In genomic region chr9:34493972-34494535, GRCh38 we compare ENCODE assay signal across 10 cellular contexts. TPM values are rescaled to one million over a fixed set of nuclear protein-coding genes. Genes with fewer than 3 reads are reported as not detected.
DNase-seq lines count a peak whose midpoint lies in the region; ATAC-seq, FAIRE-seq and TF ChIP-seq lines count a peak whose summit lies in the region.
"Had no signal": no experiment of that assay in that cellular context is flagged by ENCODE, and none has a peak within 500 bp of the region (broad histone marks: within the 10 kb centered on the region; RNA-seq: fewer than 3 reads in every experiment).

No MANE protein-coding gene starts in this region.

- no peak overlapping the region for H3K4me3 Mint-ChIP-seq in activated naive CD4-positive, alpha-beta T cell treated with anti-CD3 and anti-CD28 coated beads, Interleukin-2, amount 10 ng/mL, durations not matched to agents 7 days and 5 days

- H3K4me1 Mint-ChIP-seq in activated naive CD4-positive, alpha-beta T cell treated with anti-CD3 and anti-CD28 coated beads, Interleukin-2, amount 10 ng/mL, durations not matched to agents 7 days and 5 days, result no peaks in the 10 kb centered on the region

- no peaks in the 10 kb centered on the region for H3K36me3 ChIP-seq in keratinocyte (ENCODE audit: control insufficient read depth in 2 of 2, extremely low read depth in 1 of 2, insufficient read depth in 2 of 2, low read length in 2 of 2)

- no peaks in the 10 kb centered on the region for H3K36me3 Mint-ChIP-seq in activated naive CD4-positive, alpha-beta T cell treated with anti-CD3 and anti-CD28 coated beads, Interleukin-2, amount 10 ng/mL, durations not matched to agents 7 days and 5 days

- CTCF ChIA-PET in A549 (lab: Yijun Ruan, JAX), result interaction anchor here (1.0 to 11.2 kb wide), 9 partner anchors 8 to 110 kb away, joined by 3 to 107 read pairs (median 4); no protein-coding TSS in a partner anchor
- CTCF ChIA-PET in activated naive CD4-positive, alpha-beta T cell treated with anti-CD3 and anti-CD28 coated beads, Interleukin-2, amount 10 ng/mL, durations not matched to agents 7 days and 5 days (lab: Charles Lee), result interaction anchor here (1.5 to 1.9 kb wide), 3 partner anchors 47 to 101 kb away, joined by 3 to 5 read pairs (median 4); no protein-coding TSS in a partner anchor

- TF ChIP-seq POLR2A in A549 (IDR thresholded peaks at IDR 0.05; ENCODE audit: low read length), result no peak

- H3K4me1 ChIP-seq in A549, result no peaks in the 10 kb centered on the region
- H3K4me1 ChIP-seq in keratinocyte (ENCODE audit: control insufficient read depth, extremely low read depth, insufficient read depth, low read length), result peaks cover 11% of the 10 kb centered on the region

- H3K27ac ChIP-seq in A549, result no peak overlapping the region
- no peak overlapping the region for H3K27ac ChIP-seq in keratinocyte (ENCODE audit: control insufficient read depth, insufficient read depth, low read length)
- H3K27ac ChIP-seq: epithelial cell of prostate had no signal

- H3K9me1 ChIP-seq in keratinocyte (ENCODE audit: control insufficient read depth, extremely low read depth, insufficient read depth, low read length), result no peaks in the 10 kb centered on the region

- peaks cover 29% of the 10 kb centered on the region for H3K27me3 Mint-ChIP-seq in activated naive CD4-positive, alpha-beta T cell treated with anti-CD3 and anti-CD28 coated beads, Interleukin-2, amount 10 ng/mL, durations not matched to agents 7 days and 5 days

- H3K27ac Mint-ChIP-seq in activated naive CD4-positive, alpha-beta T cell treated with anti-CD3 and anti-CD28 coated beads, Interleukin-2, amount 10 ng/mL, durations not matched to agents 7 days and 5 days, result no peak overlapping the region

- H3K79me2 ChIP-seq in keratinocyte (ENCODE audit: control insufficient read depth, insufficient read depth, low read length), result no peaks in the 10 kb centered on the region

- H2AFZ ChIP-seq in keratinocyte (ENCODE audit: control insufficient read depth, low read length), result no peak overlapping the region

- POLR2A ChIA-PET in A549 (lab: Yijun Ruan, JAX), result no interaction called here

- TF ChIP-seq CTCF in A549 (IDR thresholded peaks at IDR 0.05), result no peak
- no peak for TF ChIP-seq CTCF in keratinocyte (optimal IDR thresholded peaks at IDR 0.05 in 1 of 3, IDR thresholded peaks at IDR 0.05 in 1 of 3, conservative IDR thresholded peaks at IDR 0.05 in 1 of 3; ENCODE audit: extremely low read depth in 1 of 3, insufficient read depth in 2 of 3, low read length in 3 of 3)

- peaks cover 5% of the 10 kb centered on the region for H4K20me1 ChIP-seq in keratinocyte (ENCODE audit: control insufficient read depth, extremely low read depth, insufficient read depth, low read length)

- no peak for TF ChIP-seq EP300 in A549 (IDR thresholded peaks at IDR 0.05)

- no peak for TF ChIP-seq RAD21 in A549 (conservative IDR thresholded peaks at IDR 0.05 in 1 of 2, IDR thresholded peaks at IDR 0.05 in 1 of 2)

- no peak overlapping the region for H3K9ac ChIP-seq in keratinocyte (ENCODE audit: control insufficient read depth, extremely low read depth, insufficient read depth, low read length)

- FAIRE-seq in A549 (lab: Jason Lieb, UNC), result no peak
- peak; percentile 60 for FAIRE-seq in keratinocyte (lab: Jason Lieb, UNC)

- DNase-seq in A549 (ENCODE audit: low read depth in 1 of 2, low spot score in 1 of 2) (peak; percentile 19 to 20), HuH-7.5 (ENCODE audit: low spot score) (peak; percentile 32), keratinocyte (ENCODE audit: low read depth, low spot score) (peak; percentile 15), NCI-H345 treated with DMSO at 0.1 percent for 48 hours (lab: John Stamatoyannopoulos, UW; ENCODE audit: unreplicated experiment) (no peak), KG1 (lab: John Stamatoyannopoulos, UW) (no peak), NCI-H774 (lab: John Stamatoyannopoulos, UW) (no peak)
- peak; percentile 74 for DNase-seq in activated naive CD4-positive, alpha-beta T cell treated with anti-CD3 and anti-CD28 coated beads, Interleukin-2, amount 10 ng/mL, durations not matched to agents 7 days and 5 days

- no peaks in the 10 kb centered on the region for H3K9me3 ChIP-seq in A549
- no peaks in the 10 kb centered on the region for H3K9me3 ChIP-seq in keratinocyte (ENCODE audit: control insufficient read depth, low read depth, low read length)

- dilution Hi-C loops in keratinocyte (cut with MboI; ENCODE audit: extremely low pct_ligation_motif_present, low sequenced_read_pairs), result no loop called here

- no peaks in the 10 kb centered on the region for H3K9me3 Mint-ChIP-seq in activated naive CD4-positive, alpha-beta T cell treated with anti-CD3 and anti-CD28 coated beads, Interleukin-2, amount 10 ng/mL, durations not matched to agents 7 days and 5 days

- H3K4me3 ChIP-seq in A549 (no peak overlapping the region), keratinocyte (ENCODE audit: control insufficient read depth in 2 of 3, extremely low read depth in 1 of 3, insufficient read depth in 2 of 3, low read depth in 1 of 3, low read length in 3 of 3) (no peak overlapping the region)

- ATAC-seq in A549 (no peak), HG03457 (IDR thresholded peaks at IDR 0.05; ENCODE audit: unreplicated experiment) (no peak)
- ATAC-seq: Panc1 had no signal

- WGBS in A549 (ENCODE audit: missing lambda C conversion rate), result 17% methylated on average over 8 of the region's 8 CpGs

- H3K27me3 ChIP-seq in keratinocyte (ENCODE audit: control insufficient read depth, extremely low read depth, insufficient read depth, low read length), result peaks cover 8% of the 10 kb centered on the region

- H3K4me2 ChIP-seq in A549, result no peak overlapping the region
- no peak overlapping the region for H3K4me2 ChIP-seq in keratinocyte (ENCODE audit: control insufficient read depth, extremely low read depth, insufficient read depth, low read depth, low read length)

RNA-seq across cellular contexts. Expression of gene ENHO, which starts 28.7 kb away (rescaled TPM):
- polyA plus RNA-seq in A549 (2011; rRNA removed), result 0.28 and 0.32 TPM in 2 replicates
- 1.4 TPM in 2 replicates for polyA plus RNA-seq in A549 (2012; cell fraction: cytosol; rRNA removed)
- polyA plus RNA-seq in A549 (2012; cell fraction: nucleus; rRNA removed), result 1.3 and 1.4 TPM in 2 replicates
- 1.3 to 1.9 TPM (median 1.7 TPM) in 3 replicates for polyA plus RNA-seq in A549 (2017; fragmentation: RNase III; extraction: RNeasy Plus Mini Kit Qiagen cat#74134 plus additional on column Dnase treatment)
- 0.39 TPM in 1 of 2 replicates, not detected in the other for polyA minus RNA-seq in A549 (2011; rRNA and poly(A)+ RNA removed)
- 0.06 TPM in 1 of 3 replicates, not detected in the others for polyA plus RNA-seq in keratinocyte
- polyA plus RNA-seq in keratinocyte (2011; ENCODE audit: low read depth), result not detected
- 0.06 TPM in 1 of 2 replicates, not detected in the other for polyA plus RNA-seq in keratinocyte (2011; cell fraction: cytosol; rRNA removed)
- not detected in 2 replicates for polyA plus RNA-seq in keratinocyte (2011; cell fraction: nucleus; rRNA removed)
- polyA plus RNA-seq in keratinocyte (2012; ENCODE audit: low replicate concordance), result not detected in 2 replicates
- polyA minus RNA-seq in keratinocyte, result not detected in 3 replicates
- not detected for polyA minus RNA-seq in keratinocyte (2011; cell fraction: cytosol; rRNA and poly(A)+ RNA removed)
- not detected in 2 replicates for polyA minus RNA-seq in keratinocyte (2011; cell fraction: nucleus; rRNA and poly(A)+ RNA removed)

RNA-seq across cellular contexts. Expression of gene DNAI1, which starts 35.4 kb away (rescaled TPM):
- polyA plus RNA-seq in A549 (2011; rRNA removed) (0.16 and 0.27 TPM in 2 replicates), A549 (2017; fragmentation: RNase III; extraction: RNeasy Plus Mini Kit Qiagen cat#74134 plus additional on column Dnase treatment) (0.34 to 0.50 TPM (median 0.40 TPM) in 3 replicates), keratinocyte (0.08 TPM in 1 of 3 replicates, not detected in the others)
- polyA plus RNA-seq in A549 (2012; cell fraction: cytosol; rRNA removed), result 0.07 and 0.08 TPM in 2 replicates
- 0.33 and 0.47 TPM in 2 replicates for polyA plus RNA-seq in A549 (2012; cell fraction: nucleus; rRNA removed)
- 0.62 and 0.63 TPM in 2 replicates for polyA minus RNA-seq in A549 (2011; rRNA and poly(A)+ RNA removed)
- polyA plus RNA-seq in keratinocyte (2011; ENCODE audit: low read depth), result not detected
- polyA plus RNA-seq in keratinocyte (2011; cell fraction: cytosol; rRNA removed), result 0.04 TPM in 1 of 2 replicates, not detected in the other
- polyA plus RNA-seq in keratinocyte (2011; cell fraction: nucleus; rRNA removed), result 0.15 and 0.19 TPM in 2 replicates
- polyA plus RNA-seq in keratinocyte (2012; ENCODE audit: low replicate concordance), result not detected in 2 replicates
- not detected in 3 replicates for polyA minus RNA-seq in keratinocyte
- polyA minus RNA-seq in keratinocyte (2011; cell fraction: cytosol; rRNA and poly(A)+ RNA removed), result not detected
- not detected in 2 replicates for polyA minus RNA-seq in keratinocyte (2011; cell fraction: nucleus; rRNA and poly(A)+ RNA removed)

RNA-seq across cellular contexts. Expression of gene FAM219A, which starts 35.7 kb away (rescaled TPM):
- polyA plus RNA-seq in A549 (2011; rRNA removed) (8.1 and 10.4 TPM in 2 replicates), A549 (2017; fragmentation: RNase III; extraction: RNeasy Plus Mini Kit Qiagen cat#74134 plus additional on column Dnase treatment) (13.5 to 15.7 TPM (median 15.3 TPM) in 3 replicates), keratinocyte (8.9 to 10.6 TPM (median 9.2 TPM) in 3 replicates)
- polyA plus RNA-seq in A549 (2012; cell fraction: cytosol; rRNA removed), result 8.5 and 12.3 TPM in 2 replicates
- polyA plus RNA-seq in A549 (2012; cell fraction: nucleus; rRNA removed), result 29.9 and 32.4 TPM in 2 replicates
- 9.2 and 11.8 TPM in 2 replicates for polyA minus RNA-seq in A549 (2011; rRNA and poly(A)+ RNA removed)
- 5.4 TPM for polyA plus RNA-seq in keratinocyte (2011; ENCODE audit: low read depth)
- 6.7 and 8.1 TPM in 2 replicates for polyA plus RNA-seq in keratinocyte (2011; cell fraction: cytosol; rRNA removed)
- polyA plus RNA-seq in keratinocyte (2011; cell fraction: nucleus; rRNA removed), result 31.8 and 32.1 TPM in 2 replicates
- 9.6 and 13.4 TPM in 2 replicates for polyA plus RNA-seq in keratinocyte (2012; ENCODE audit: low replicate concordance)
- polyA minus RNA-seq in keratinocyte, result 7.6 to 13.0 TPM (median 10.4 TPM) in 3 replicates
- 8.6 TPM for polyA minus RNA-seq in keratinocyte (2011; cell fraction: cytosol; rRNA and poly(A)+ RNA removed)
- 8.2 and 11.0 TPM in 2 replicates for polyA minus RNA-seq in keratinocyte (2011; cell fraction: nucleus; rRNA and poly(A)+ RNA removed)

Comparison
In these comparisons a context has a peak if more than half of its experiments do, and no peak if none do; other contexts are left out.
1. DNase-seq: peak in A549 (2 of 2), HuH-7.5 (single experiment), activated naive CD4-positive, alpha-beta T cell treated with anti-CD3 and anti-CD28 coated beads, Interleukin-2, amount 10 ng/mL, durations not matched to agents 7 days and 5 days (single experiment) and keratinocyte (single experiment); none in NCI-H345 treated with DMSO at 0.1 percent for 48 hours (single experiment), KG1 (single experiment) and NCI-H774 (single experiment).